8 cellular contexts compared by ENCODE assay signal in genomic region chr9:38687389-38687842, GRCh38. TPM values are rescaled to one million over a fixed set of nuclear protein-coding genes. Genes with fewer than 3 reads are reported as not detected.
DNase-seq lines count a peak whose midpoint lies in the region; ATAC-seq, FAIRE-seq and TF ChIP-seq lines count a peak whose summit lies in the region.

No MANE protein-coding gene starts in this region.

- H3K27me3 ChIP-seq in right atrium auricular region, result no peaks in the 10 kb centered on the region
- H3K27me3 ChIP-seq in small intestine (ENCODE audit: control insufficient read depth in 2 of 2, insufficient read depth in 2 of 2, low read length in 2 of 2), result no peaks in the 10 kb centered on the region

- H3K36me3 ChIP-seq in right atrium auricular region (no peaks in the 10 kb centered on the region), small intestine (ENCODE audit: control insufficient read depth in 2 of 2, insufficient read depth in 2 of 2, low read length in 2 of 2) (no peaks in the 10 kb centered on the region)

- H3K27ac Mint-ChIP-seq in CD14-positive monocyte, result no peak overlapping the region
- H3K27ac Mint-ChIP-seq in activated naive CD4-positive, alpha-beta T cell treated with anti-CD3 and anti-CD28 coated beads for 36 hours, result no peak overlapping the region

- DNase-seq in CD14-positive monocyte (ENCODE audit: low spot score) (no peak), right atrium auricular region (ENCODE audit: low spot score) (peak; percentile 63), small intestine (peak; percentile 77), activated gamma-delta T cell (lab: John Stamatoyannopoulos, UW) (no peak), foreskin melanocyte (no peak)
- DNase-seq in activated naive CD4-positive, alpha-beta T cell treated with anti-CD3 and anti-CD28 coated beads for 36 hours, result peak; percentile 37

- peak; percentile 71 for ATAC-seq in HG03045 (IDR thresholded peaks at IDR 0.05; ENCODE audit: unreplicated experiment)
- ATAC-seq in HG03025 (IDR thresholded peaks at IDR 0.05; ENCODE audit: low FRiP score, unreplicated experiment), result no peak

- H3K27ac ChIP-seq in right atrium auricular region, result peak overlapping the region in 1 of 2 donors; percentile 16
- H3K27ac ChIP-seq in small intestine (ENCODE audit: low read depth in 1 of 2, low read length in 1 of 2), result no peak overlapping the region

- H3K4me1 Mint-ChIP-seq in CD14-positive monocyte, result peaks cover 13% of the 10 kb centered on the region
- H3K4me1 Mint-ChIP-seq in activated naive CD4-positive, alpha-beta T cell treated with anti-CD3 and anti-CD28 coated beads for 36 hours (ENCODE audit: low read depth), result no peaks in the 10 kb centered on the region

- intact Hi-C loops in CD14-positive monocyte (cut with micrococcal nuclease), result no loop called here
- intact Hi-C loops in activated naive CD4-positive, alpha-beta T cell treated with anti-CD3 and anti-CD28 coated beads for 36 hours (cut with micrococcal nuclease), result no loop called here

- peak overlapping the region; percentile 10 to 24 for H3K4me3 ChIP-seq in right atrium auricular region
- H3K4me3 ChIP-seq in small intestine (ENCODE audit: low read depth in 1 of 2, low read length in 2 of 2), result no peak overlapping the region

- peaks cover 0 to 13% of the 10 kb centered on the region in 2 donors for H3K4me1 ChIP-seq in right atrium auricular region
- peaks cover 0 to 4% of the 10 kb centered on the region in 2 donors for H3K4me1 ChIP-seq in small intestine (ENCODE audit: control insufficient read depth in 2 of 2, insufficient read depth in 1 of 2, low read depth in 1 of 2, low read length in 1 of 2)

- H3K9me3 Mint-ChIP-seq in CD14-positive monocyte, result peaks cover 0 to 2% (median 0%) of the 10 kb centered on the region in 7 donors
- H3K9me3 Mint-ChIP-seq in activated naive CD4-positive, alpha-beta T cell treated with anti-CD3 and anti-CD28 coated beads for 36 hours, result no peaks in the 10 kb centered on the region

- CTCF ChIA-PET in activated naive CD4-positive, alpha-beta T cell treated with anti-CD3 and anti-CD28 coated beads for 36 hours (lab: Charles Lee), result no interaction called here

- WGBS in small intestine, 3 donors, result 32 to 36% (median 32%) methylated on average over 21 of the region's 21 CpGs

- H3K4me3 Mint-ChIP-seq in CD14-positive monocyte, result peak overlapping the region; percentile 77 to 78
- H3K4me3 Mint-ChIP-seq in activated naive CD4-positive, alpha-beta T cell treated with anti-CD3 and anti-CD28 coated beads for 36 hours, result peak overlapping the region; percentile 19

- FAIRE-seq in small intestine (lab: Jason Lieb, UNC), result no peak

- H3K36me3 Mint-ChIP-seq in CD14-positive monocyte, result no peaks in the 10 kb centered on the region
- no peaks in the 10 kb centered on the region for H3K36me3 Mint-ChIP-seq in activated naive CD4-positive, alpha-beta T cell treated with anti-CD3 and anti-CD28 coated beads for 36 hours (ENCODE audit: low read depth)

- no peak for TF ChIP-seq CTCF in CD14-positive monocyte (IDR thresholded peaks at IDR 0.05)
- TF ChIP-seq CTCF in right atrium auricular region (IDR thresholded peaks at IDR 0.05), result no peak

- H3K9me3 ChIP-seq in right atrium auricular region (no peaks in the 10 kb centered on the region), small intestine (ENCODE audit: control insufficient read depth, low read depth) (no peaks in the 10 kb centered on the region)

- H3K27me3 Mint-ChIP-seq in CD14-positive monocyte (ENCODE audit: low read depth in 3 of 3), result peaks cover 6 to 24% (median 10%) of the 10 kb centered on the region in 3 donors
- H3K27me3 Mint-ChIP-seq in activated naive CD4-positive, alpha-beta T cell treated with anti-CD3 and anti-CD28 coated beads for 36 hours (ENCODE audit: low read depth), result peaks cover 4% of the 10 kb centered on the region

RNA-seq across cellular contexts. Expression of gene FAM240B, which starts 32.5 kb away (rescaled TPM):
- not detected for polyA plus RNA-seq in CD14-positive monocyte
- total RNA-seq in activated naive CD4-positive, alpha-beta T cell treated with anti-CD3 and anti-CD28 coated beads for 36 hours, result not detected
- total RNA-seq in right atrium auricular region, result not detected
- polyA plus RNA-seq in small intestine, result not detected

Comparison
In these comparisons a context has a peak if more than half of its experiments do, and no peak if none do; other contexts are left out.
1. DNase-seq: peak in activated naive CD4-positive, alpha-beta T cell treated with anti-CD3 and anti-CD28 coated beads for 36 hours (single experiment), right atrium auricular region (single experiment) and small intestine (single experiment); none in CD14-positive monocyte (single experiment), activated gamma-delta T cell (single experiment) and foreskin melanocyte (single experiment).
2. H3K4me3 ChIP-seq: peak in right atrium auricular region (2 of 2); none in small intestine (0 of 2).